Comparison of ENCODE assay signal across 8 cellular contexts in genomic region chr14:105742904-105743701, GRCh38.
DNase-seq lines count a peak whose midpoint lies in the region; ATAC-seq and TF ChIP-seq lines count a peak whose summit lies in the region.
"Not testable (repeated sequence)": the region's sequence is repeated elsewhere in the genome, so short reads cannot be mapped to it uniquely, and the experiment has no call there.

No MANE protein-coding gene starts in this region.

- H3K36me3 Mint-ChIP-seq in activated CD8-positive, alpha-beta memory T cell treated with anti-CD3 and anti-CD28 coated beads, Interleukin-2, amount 10 ng/mL, durations not matched to agents 7 days and 5 days, result not testable (repeated sequence)
- H3K36me3 Mint-ChIP-seq in stimulated activated effector memory CD8-positive, alpha-beta T cell treated with anti-CD3 and anti-CD28 coated beads, Interleukin-12 subunit alpha, Interleukin-12 subunit beta, amount 100 ng/mL, for 72 hours, result peaks cover 18% of the 10 kb centered on the region

- not testable (repeated sequence) for H3K9me2 ChIP-seq in OCI-LY1 (ENCODE audit: low read depth, low read length)

- TF ChIP-seq CTCF in GM06990 (IDR thresholded peaks at IDR 0.05; ENCODE audit: insufficient read depth, low read length, poor library complexity, severe bottlenecking); OCI-LY1 (IDR thresholded peaks at IDR 0.05; ENCODE audit: low read length); foreskin keratinocyte (conservative IDR thresholded peaks at IDR 0.05): not testable (repeated sequence)

- peak overlapping the region; percentile 98 for H3K27ac ChIP-seq in OCI-LY1 (ENCODE audit: low read depth, low read length, poor library complexity, severe bottlenecking)
- H3K27ac ChIP-seq in foreskin keratinocyte, result not testable (repeated sequence)

- H3K27me3 ChIP-seq in GM06990 (replicated peaks; ENCODE audit: control insufficient read depth, insufficient read depth, low read length); OCI-LY1 (ENCODE audit: insufficient read depth, low read length); foreskin keratinocyte: not testable (repeated sequence)

- H3K4me3 ChIP-seq in GM06990 (replicated peaks; ENCODE audit: low read depth, low read length), result peak overlapping the region; percentile 53
- peak overlapping the region; percentile 39 for H3K4me3 ChIP-seq in OCI-LY1 (ENCODE audit: low read depth, low read length, poor library complexity, severe bottlenecking)

- H3K27me3 Mint-ChIP-seq in activated CD8-positive, alpha-beta memory T cell treated with anti-CD3 and anti-CD28 coated beads, Interleukin-2, amount 10 ng/mL, durations not matched to agents 7 days and 5 days, result not testable (repeated sequence)

- DNase-seq in GM06990 (ENCODE audit: extremely low read depth, insufficient read length) (peak; percentile 44), mesenteric fat pad (ENCODE audit: low spot score) (peak; percentile 83), ureter (ENCODE audit: low spot score) (peak; percentile 38)
- not testable (repeated sequence) for DNase-seq in activated CD8-positive, alpha-beta memory T cell treated with anti-CD3 and anti-CD28 coated beads, Interleukin-2, amount 10 ng/mL, durations not matched to agents 7 days and 5 days; foreskin keratinocyte; left lobe of liver (ENCODE audit: low spot score); stimulated activated effector memory CD8-positive, alpha-beta T cell treated with anti-CD3 and anti-CD28 coated beads, Interleukin-12 subunit alpha, Interleukin-12 subunit beta, amount 100 ng/mL, for 72 hours (ENCODE audit: low spot score in 2 of 2)

- not testable (repeated sequence) for H3K4me1 Mint-ChIP-seq in activated CD8-positive, alpha-beta memory T cell treated with anti-CD3 and anti-CD28 coated beads, Interleukin-2, amount 10 ng/mL, durations not matched to agents 7 days and 5 days; stimulated activated effector memory CD8-positive, alpha-beta T cell treated with anti-CD3 and anti-CD28 coated beads, Interleukin-12 subunit alpha, Interleukin-12 subunit beta, amount 100 ng/mL, for 72 hours

- not testable (repeated sequence) for H3K9me3 Mint-ChIP-seq in activated CD8-positive, alpha-beta memory T cell treated with anti-CD3 and anti-CD28 coated beads, Interleukin-2, amount 10 ng/mL, durations not matched to agents 7 days and 5 days (ENCODE audit: low read depth); stimulated activated effector memory CD8-positive, alpha-beta T cell treated with anti-CD3 and anti-CD28 coated beads, Interleukin-12 subunit alpha, Interleukin-12 subunit beta, amount 100 ng/mL, for 72 hours

- H3K9me3 ChIP-seq in OCI-LY1 (ENCODE audit: low read length), result not testable (repeated sequence)

- H3K4me2 ChIP-seq in OCI-LY1 (ENCODE audit: low read length), result peak overlapping the region; percentile 56

- H3K4me3 Mint-ChIP-seq in activated CD8-positive, alpha-beta memory T cell treated with anti-CD3 and anti-CD28 coated beads, Interleukin-2, amount 10 ng/mL, durations not matched to agents 7 days and 5 days; stimulated activated effector memory CD8-positive, alpha-beta T cell treated with anti-CD3 and anti-CD28 coated beads, Interleukin-12 subunit alpha, Interleukin-12 subunit beta, amount 100 ng/mL, for 72 hours: not testable (repeated sequence)

- H4K20me1 ChIP-seq in OCI-LY1 (ENCODE audit: insufficient read depth, low read length), result not testable (repeated sequence)

- H3F3A ChIP-seq in OCI-LY1 (ENCODE audit: insufficient read depth, low read length), result not testable (repeated sequence)

- H2AFZ ChIP-seq in OCI-LY1 (ENCODE audit: low read length), result not testable (repeated sequence)

- ATAC-seq in activated CD8-positive, alpha-beta memory T cell treated with anti-CD3 and anti-CD28 coated beads, Interleukin-2, amount 10 ng/mL, durations not matched to agents 7 days and 5 days, result peak; percentile 31
- ATAC-seq in foreskin keratinocyte, result peak; percentile 20
- ATAC-seq in left lobe of liver, result peak; percentile 87
- ATAC-seq in stimulated activated effector memory CD8-positive, alpha-beta T cell treated with anti-CD3 and anti-CD28 coated beads, Interleukin-12 subunit alpha, Interleukin-12 subunit beta, amount 100 ng/mL, for 72 hours, result peak; percentile 43

- peaks cover 38% of the 10 kb centered on the region for H3K4me1 ChIP-seq in OCI-LY1 (ENCODE audit: insufficient read depth, low read length, severe bottlenecking)
- not testable (repeated sequence) for H3K4me1 ChIP-seq in foreskin keratinocyte

- H3K9ac ChIP-seq in OCI-LY1 (ENCODE audit: low read length), result peak overlapping the region; percentile 83

- H3K36me3 ChIP-seq in GM06990 (ENCODE audit: control insufficient read depth, insufficient read depth, low read length) (peaks cover 33% of the 10 kb centered on the region), OCI-LY1 (ENCODE audit: insufficient read depth, low read length) (peaks cover 36% of the 10 kb centered on the region)

- H3K27ac Mint-ChIP-seq in activated CD8-positive, alpha-beta memory T cell treated with anti-CD3 and anti-CD28 coated beads, Interleukin-2, amount 10 ng/mL, durations not matched to agents 7 days and 5 days; stimulated activated effector memory CD8-positive, alpha-beta T cell treated with anti-CD3 and anti-CD28 coated beads, Interleukin-12 subunit alpha, Interleukin-12 subunit beta, amount 100 ng/mL, for 72 hours: not testable (repeated sequence)

- not testable (repeated sequence) for H3K79me2 ChIP-seq in OCI-LY1 (ENCODE audit: insufficient read depth, low read length)

- CTCF ChIA-PET in activated CD8-positive, alpha-beta memory T cell treated with anti-CD3 and anti-CD28 coated beads, Interleukin-2, amount 10 ng/mL, durations not matched to agents 7 days and 5 days (lab: Charles Lee), result not testable (repeated sequence)

Comparison
In these comparisons a context has a peak if more than half of its experiments do, and no peak if none do; other contexts are left out.
1. ATAC-seq: peak in every context shown above with its lines; median percentile 87 in left lobe of liver; 43 in stimulated activated effector memory CD8-positive, alpha-beta T cell treated with anti-CD3 and anti-CD28 coated beads, Interleukin-12 subunit alpha, Interleukin-12 subunit beta, amount 100 ng/mL, for 72 hours; 31 in activated CD8-positive, alpha-beta memory T cell treated with anti-CD3 and anti-CD28 coated beads, Interleukin-2, amount 10 ng/mL, durations not matched to agents 7 days and 5 days; 20 in foreskin keratinocyte.